ENCODE assay signal across 8 cellular contexts in genomic region chr4:152535236-152535902, GRCh38. TPM values are rescaled to one million over a fixed set of nuclear protein-coding genes. Genes with fewer than 3 reads are reported as not detected.
DNase-seq lines count a peak whose midpoint lies in the region; ATAC-seq and TF ChIP-seq lines count a peak whose summit lies in the region.

No MANE protein-coding gene starts in this region.

- H3K36me3 ChIP-seq in SK-N-MC (ENCODE audit: insufficient read depth, low read length) (peaks cover 15% of the 10 kb centered on the region), mesodermal cell (ENCODE audit: control insufficient read depth, insufficient read depth, low read length) (peaks cover 19% of the 10 kb centered on the region), uterus (no peaks in the 10 kb centered on the region)

- H3K27ac ChIP-seq in SK-N-MC, result no peak overlapping the region
- peak overlapping the region; percentile 69 for H3K27ac ChIP-seq in cingulate gyrus (ENCODE audit: low read depth, low read length)
- peak overlapping the region; percentile 71 for H3K27ac ChIP-seq in mesodermal cell (ENCODE audit: low read depth, low read length, severe bottlenecking)
- peak overlapping the region; percentile 83 to 94 for H3K27ac ChIP-seq in uterus

- DNase-seq in DMS 273 (lab: John Stamatoyannopoulos, UW; ENCODE audit: unreplicated experiment) (peak; percentile 42), DMS 273 treated with DMSO at 0.1 percent for 48 hours (lab: John Stamatoyannopoulos, UW) (no peak), SK-N-MC (ENCODE audit: low read depth, low spot score) (no peak), uterus (peak in 1 of 2 donors; percentile 29), islet precursor cell (no peak)

- intact Hi-C loops in uterus (cut with DNase I; ENCODE audit: low total_unique reads), result no loop called here

- ATAC-seq in HG02852 (IDR thresholded peaks at IDR 0.05; ENCODE audit: unreplicated experiment), result peak; percentile 1

- H3K9me3 ChIP-seq in SK-N-MC (ENCODE audit: low read depth, low read length) (no peaks in the 10 kb centered on the region), mesodermal cell (ENCODE audit: control insufficient read depth, low read length) (peaks cover 5% of the 10 kb centered on the region), uterus (no peaks in the 10 kb centered on the region)

- no peak for TF ChIP-seq CTCF in uterus (IDR thresholded peaks at IDR 0.05)

- peak overlapping the region; percentile 84 for H3K9ac ChIP-seq in SK-N-MC (ENCODE audit: insufficient read length)

- H3K4me3 ChIP-seq in SK-N-MC (peak overlapping the region; percentile 84), mesodermal cell (ENCODE audit: extremely low read depth, insufficient read depth, low read length, poor library complexity, severe bottlenecking) (peak overlapping the region; percentile 97), uterus (peak overlapping the region; percentile 87 to 98)

- 0% methylated on average over 39 to 41 of the region's 70 CpGs for WGBS in mesodermal cell (ENCODE audit: insufficient coverage in 2 of 2), 2 experiments

- TF ChIP-seq POLR2A in uterus (IDR thresholded peaks at IDR 0.05), result no peak

- H3K4me1 ChIP-seq in mesodermal cell (ENCODE audit: control insufficient read depth, insufficient read depth, low read length, poor library complexity, severe bottlenecking), result peaks cover 9% of the 10 kb centered on the region
- H3K4me1 ChIP-seq in uterus, result peaks cover 12 to 13% of the 10 kb centered on the region in 2 donors

- H3K27me3 ChIP-seq in uterus, result no peaks in the 10 kb centered on the region

RNA-seq across cellular contexts. Expression of gene FBXW7, which starts 0.5 kb away (rescaled TPM):
- polyA plus RNA-seq in mesodermal cell (2013, experiment 1 of 2), result 17.7 TPM
- 20.5 TPM for polyA plus RNA-seq in mesodermal cell (2013, experiment 2 of 2)
- 100 to 1,000 TPM in 1 of 4 donors, 10 to 100 TPM in 3; 50.6 to 152 (median 90.8) TPM for total RNA-seq in uterus
